In the genomic region with DNA sequence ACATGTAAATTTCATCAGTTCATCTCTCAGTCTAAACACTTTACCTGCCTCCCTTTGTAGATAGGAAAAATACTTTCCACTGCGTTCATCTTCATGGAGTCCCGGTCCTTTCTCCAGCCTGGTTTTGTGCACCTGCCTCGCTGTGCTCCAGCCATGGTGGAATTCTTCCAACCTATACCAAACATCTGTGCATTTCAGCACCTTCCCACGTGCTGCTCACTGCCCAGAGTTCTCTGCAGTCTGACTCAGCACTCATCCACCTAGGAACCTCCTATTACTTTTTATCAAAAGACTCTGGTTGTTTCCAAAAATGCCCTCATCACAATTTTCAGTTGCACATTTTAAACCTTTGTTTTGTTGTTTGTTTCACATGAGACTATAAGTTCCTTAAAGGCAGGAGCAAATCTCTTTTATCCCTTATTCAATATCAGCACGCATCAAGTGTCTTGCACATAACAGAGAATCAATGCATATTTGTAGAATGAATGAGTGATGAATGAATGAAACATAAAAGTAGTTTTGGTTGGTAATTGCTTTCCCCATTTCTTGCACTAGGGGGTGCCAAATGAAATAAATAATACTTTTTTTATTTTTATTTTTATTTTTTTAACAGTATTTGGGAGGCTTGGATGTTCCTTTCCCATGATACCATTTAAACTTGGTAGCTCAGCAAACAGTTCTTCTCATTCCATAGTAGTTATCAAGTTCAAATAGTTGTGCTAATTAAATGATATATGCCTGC, we compare ENCODE assay signal across 12 cellular contexts. TPM values are rescaled to one million over a fixed set of nuclear protein-coding genes. Genes with fewer than 3 reads are reported as not detected.
DNase-seq lines count a peak whose midpoint lies in the region; ATAC-seq, FAIRE-seq and TF ChIP-seq lines count a peak whose summit lies in the region.
"Had no signal": no experiment of that assay in that cellular context is flagged by ENCODE, and none has a peak within 500 bp of the region (broad histone marks: within the 10 kb centered on the region; RNA-seq: fewer than 3 reads in every experiment).

No MANE protein-coding gene starts in this region.

- no peak for FAIRE-seq in H1 (lab: Jason Lieb, UNC)

- H3K14ac ChIP-seq in H1 (ENCODE audit: insufficient read length), result no peak overlapping the region

- H3K79me1 ChIP-seq in H1 (ENCODE audit: low read depth, low read length), result no peaks in the 10 kb centered on the region

- H3K9me2 ChIP-seq in MM.1S (replicated peaks; ENCODE audit: insufficient read depth, low read length) (no peaks in the 10 kb centered on the region), neural cell (ENCODE audit: insufficient read depth, low read length) (no peaks in the 10 kb centered on the region)

- POLR2A ChIA-PET in H1 (lab: Charles Lee; ENCODE audit: partially characterized antibody), result no interaction called here

- H4K5ac ChIP-seq in H1 (ENCODE audit: insufficient read length, low read depth, low read length), result no peak overlapping the region

- TF ChIP-seq EP300 in H1 (IDR thresholded peaks at IDR 0.05; ENCODE audit: borderline replicate concordance in 1 of 2, low read depth in 2 of 2, low read length in 2 of 2), result no peak
- no peak for TF ChIP-seq EP300 in neural cell (conservative IDR thresholded peaks at IDR 0.05; ENCODE audit: poor library complexity, severe bottlenecking)

- H2BK20ac ChIP-seq in H1 (ENCODE audit: low read length), result no peak overlapping the region

- H3K36me3 ChIP-seq in MM.1S (replicated peaks; ENCODE audit: insufficient read depth, low read length), result no peaks in the 10 kb centered on the region
- H3K36me3 ChIP-seq in H1 (ENCODE audit: control insufficient read depth in 2 of 4, insufficient read depth in 4 of 4, low read length in 3 of 4), result no peaks in the 10 kb centered on the region
- no peaks in the 10 kb centered on the region for H3K36me3 ChIP-seq in neural cell (ENCODE audit: insufficient read depth, low read length)

- H3K27ac ChIP-seq in MM.1S (ENCODE audit: low read length), result no peak overlapping the region
- H3K27ac ChIP-seq in H1 (ENCODE audit: low read depth, low read length), result no peak overlapping the region
- H3K27ac ChIP-seq in neural cell (ENCODE audit: low read length), result no peak overlapping the region

- no peak overlapping the region for H2BK15ac ChIP-seq in H1 (ENCODE audit: low read length)

- H2BK12ac ChIP-seq in H1 (ENCODE audit: low read depth, low read length), result no peak overlapping the region

- no peak overlapping the region for H3K4ac ChIP-seq in H1 (replicated peaks; ENCODE audit: insufficient read length, low read depth, low read length)

- H3K27me3 ChIP-seq in MM.1S (replicated peaks; ENCODE audit: insufficient read depth, low read length) (no peaks in the 10 kb centered on the region), H1 (replicated peaks in 1 of 4; ENCODE audit: control insufficient read depth in 3 of 4, extremely low read depth in 1 of 4, insufficient read depth in 3 of 4, low read length in 3 of 4) (no peaks in the 10 kb centered on the region), neural cell (ENCODE audit: insufficient read depth, low read depth, low read length) (no peaks in the 10 kb centered on the region)

- DNase-seq in AG09319 (ENCODE audit: extremely low read depth, low read depth) (no peak), MM.1S (no peak), H1 (ENCODE audit: low read depth in 1 of 2, low spot score in 2 of 2) (no peak), T-helper 1 cell (no peak)
- no peak for DNase-seq in activated naive CD4-positive, alpha-beta T cell treated with anti-CD3 and anti-CD28 coated beads for 36 hours
- DNase-seq: amniotic stem cell, KBM-7, T-helper 2 cell had no signal

- no peak overlapping the region for H3K27ac Mint-ChIP-seq in activated naive CD4-positive, alpha-beta T cell treated with anti-CD3 and anti-CD28 coated beads for 36 hours
- H3K27ac Mint-ChIP-seq: stimulated activated naive CD8-positive, alpha-beta T cell treated with anti-CD3 and anti-CD28 coated beads, Interleukin-15, Interleukin-2, amounts not matched to agents 100 ng/mL and 50 ng/mL, for 24 hours had no signal

- ATAC-seq in GM21526 (IDR thresholded peaks at IDR 0.05; ENCODE audit: low FRiP score, unreplicated experiment) (no peak), GM18858 (IDR thresholded peaks at IDR 0.05; ENCODE audit: unreplicated experiment) (no peak)

- no peak overlapping the region for H4K8ac ChIP-seq in H1 (ENCODE audit: extremely low read depth, insufficient read depth, low read length)

- H3K23me2 ChIP-seq in H1 (ENCODE audit: low read depth, low read length), result no peaks in the 10 kb centered on the region

- H2AK5ac ChIP-seq in H1 (ENCODE audit: low read depth, low read length), result no peak overlapping the region

- no peaks in the 10 kb centered on the region for H3K4me1 Mint-ChIP-seq in activated naive CD4-positive, alpha-beta T cell treated with anti-CD3 and anti-CD28 coated beads for 36 hours (ENCODE audit: low read depth)

- H3K79me2 ChIP-seq in MM.1S (ENCODE audit: low read length) (no peaks in the 10 kb centered on the region), H1 (ENCODE audit: control insufficient read depth in 1 of 2, insufficient read depth in 2 of 2, low read length in 2 of 2) (no peaks in the 10 kb centered on the region), neural cell (replicated peaks; ENCODE audit: insufficient read depth, low read length) (no peaks in the 10 kb centered on the region)

- intact Hi-C loops in activated naive CD4-positive, alpha-beta T cell treated with anti-CD3 and anti-CD28 coated beads for 36 hours (cut with micrococcal nuclease), result no loop called here

- no peak overlapping the region for H2BK120ac ChIP-seq in H1 (replicated peaks; ENCODE audit: low read depth, low read length)

- no peak overlapping the region for H3K23ac ChIP-seq in H1 (ENCODE audit: insufficient read length)

- no peak for TF ChIP-seq POLR2A in H1 (IDR thresholded peaks at IDR 0.05; ENCODE audit: control extremely low read depth in 1 of 2, low read depth in 2 of 2, low read length in 2 of 2)

- no peak overlapping the region for H3K4me3 ChIP-seq in MM.1S (ENCODE audit: low read length)
- H3K4me3 ChIP-seq in H1 (ENCODE audit: extremely low read depth in 1 of 4, insufficient read depth in 2 of 4, low read depth in 3 of 4, low read length in 4 of 4), result no peak overlapping the region
- no peak overlapping the region for H3K4me3 ChIP-seq in neural cell (ENCODE audit: low read length)

- H3K9me3 ChIP-seq in MM.1S (replicated peaks; ENCODE audit: insufficient read depth, low read length), result no peaks in the 10 kb centered on the region
- no peaks in the 10 kb centered on the region for H3K9me3 ChIP-seq in H1 (ENCODE audit: insufficient read depth in 2 of 2, low read depth in 1 of 2, low read length in 1 of 2)
- H3K9me3 ChIP-seq in neural cell (ENCODE audit: low read length), result no peaks in the 10 kb centered on the region

- no peaks in the 10 kb centered on the region for H3K9me3 Mint-ChIP-seq in activated naive CD4-positive, alpha-beta T cell treated with anti-CD3 and anti-CD28 coated beads for 36 hours
- H3K9me3 Mint-ChIP-seq: stimulated activated naive CD8-positive, alpha-beta T cell treated with anti-CD3 and anti-CD28 coated beads, Interleukin-15, Interleukin-2, amounts not matched to agents 100 ng/mL and 50 ng/mL, for 24 hours had no signal

- TF ChIP-seq CTCF in AG09319 (IDR thresholded peaks at IDR 0.05; ENCODE audit: low read depth, low read length), result peak; percentile 37
- peak; percentile 26 for TF ChIP-seq CTCF in MM.1S (IDR thresholded peaks at IDR 0.05; ENCODE audit: low read length)
- peak in 1 of 3 experiments; percentile 16; a peak in 2 of 4 replicates for TF ChIP-seq CTCF in H1 (IDR thresholded peaks at IDR 0.05; ENCODE audit: control extremely low read depth in 1 of 3, insufficient read depth in 1 of 3, low read depth in 1 of 3, low read length in 3 of 3)
- TF ChIP-seq CTCF in neural cell (IDR thresholded peaks at IDR 0.05; ENCODE audit: poor library complexity, severe bottlenecking), result no peak

- WGBS in H1 (ENCODE audit: extremely low coverage in 1 of 2, insufficient coverage in 1 of 2, insufficient read length in 1 of 2, insufficient replicate concordance in 2 of 2, low coverage in 1 of 2, low lambda C conversion rate in 2 of 2, missing lambda C conversion rate in 1 of 2), 2 experiments, result 68% methylated on average over 5 of the region's 5 CpGs; no CpG with 5 or more reads in 1 of the 2 experiments

- no peak overlapping the region for H2AFZ ChIP-seq in MM.1S (ENCODE audit: low read length)
- no peak overlapping the region for H2AFZ ChIP-seq in H1 (ENCODE audit: low read length)
- no peak overlapping the region for H2AFZ ChIP-seq in neural cell (ENCODE audit: low read depth, low read length)

- H3K4me1 ChIP-seq in MM.1S (ENCODE audit: low read length) (no peaks in the 10 kb centered on the region), H1 (replicated peaks in 1 of 4; ENCODE audit: control insufficient read depth in 3 of 4, insufficient read depth in 4 of 4, low read length in 3 of 4) (no peaks in the 10 kb centered on the region)

- no peak overlapping the region for H3K4me3 Mint-ChIP-seq in activated naive CD4-positive, alpha-beta T cell treated with anti-CD3 and anti-CD28 coated beads for 36 hours
- H3K4me3 Mint-ChIP-seq: stimulated activated naive CD8-positive, alpha-beta T cell treated with anti-CD3 and anti-CD28 coated beads, Interleukin-15, Interleukin-2, amounts not matched to agents 100 ng/mL and 50 ng/mL, for 24 hours had no signal

- TF ChIP-seq RAD21 in H1 (IDR thresholded peaks at IDR 0.05 in 1 of 2, conservative IDR thresholded peaks at IDR 0.05 in 1 of 2; ENCODE audit: low read depth in 2 of 2, low read length in 2 of 2) (peak; percentile 0 to 29; a peak in 2 of 4 replicates), neural cell (conservative IDR thresholded peaks at IDR 0.05) (no peak)

- no peak overlapping the region for H3K56ac ChIP-seq in H1 (replicated peaks; ENCODE audit: insufficient read length, low read depth, low read length)

- CTCF ChIA-PET in H1 (lab: Charles Lee; ENCODE audit: partially characterized antibody), result interaction anchor here (1.0 to 1.7 kb wide), 13 partner anchors 9 to 308 kb away, joined by 3 to 8 read pairs (median 3); no protein-coding TSS in a partner anchor
- CTCF ChIA-PET in activated naive CD4-positive, alpha-beta T cell treated with anti-CD3 and anti-CD28 coated beads for 36 hours (lab: Charles Lee), result no interaction called here

- no peak overlapping the region for H3K9ac ChIP-seq in MM.1S (ENCODE audit: low read length)
- H3K9ac ChIP-seq in H1 (replicated peaks in 1 of 4; ENCODE audit: extremely low read depth in 1 of 4, low read depth in 3 of 4, low read length in 3 of 4), result no peak overlapping the region
- H3K9ac ChIP-seq in neural cell (ENCODE audit: low read length), result no peak overlapping the region

- no peaks in the 10 kb centered on the region for H4K20me1 ChIP-seq in MM.1S (ENCODE audit: insufficient read depth, low read length)
- H4K20me1 ChIP-seq in H1 (replicated peaks in 1 of 2; ENCODE audit: control insufficient read depth in 1 of 2, insufficient read depth in 2 of 2, low read length in 2 of 2), result no peaks in the 10 kb centered on the region
- H4K20me1 ChIP-seq in neural cell (ENCODE audit: insufficient read depth), result no peaks in the 10 kb centered on the region

- no peak overlapping the region for H3K18ac ChIP-seq in H1 (ENCODE audit: extremely low read depth, low read length)

- no peak overlapping the region for H2BK5ac ChIP-seq in H1 (ENCODE audit: low read depth, low read length)

- no peaks in the 10 kb centered on the region for H3K36me3 Mint-ChIP-seq in activated naive CD4-positive, alpha-beta T cell treated with anti-CD3 and anti-CD28 coated beads for 36 hours (ENCODE audit: low read depth)

- H3K27me3 Mint-ChIP-seq in activated naive CD4-positive, alpha-beta T cell treated with anti-CD3 and anti-CD28 coated beads for 36 hours (ENCODE audit: low read depth), result no peaks in the 10 kb centered on the region
- H3K27me3 Mint-ChIP-seq: stimulated activated naive CD8-positive, alpha-beta T cell treated with anti-CD3 and anti-CD28 coated beads, Interleukin-15, Interleukin-2, amounts not matched to agents 100 ng/mL and 50 ng/mL, for 24 hours had no signal

- H3K4me2 ChIP-seq in MM.1S (ENCODE audit: low read depth, low read length) (no peak overlapping the region), H1 (ENCODE audit: insufficient read depth in 1 of 2, low read depth in 2 of 2, low read length in 2 of 2) (no peak overlapping the region), neural cell (ENCODE audit: low read length) (no peak overlapping the region)

- no peak overlapping the region for H4K91ac ChIP-seq in H1 (replicated peaks; ENCODE audit: insufficient read length, low read length)

- H3F3A ChIP-seq in MM.1S (ENCODE audit: insufficient read depth, low read length), result no peaks in the 10 kb centered on the region
- H3F3A ChIP-seq in neural cell (ENCODE audit: insufficient read depth, low read length, poor library complexity, severe bottlenecking), result no peaks in the 10 kb centered on the region

RNA-seq across cellular contexts. Expression of a gene that starts 30.2 kb away (rescaled TPM):
- total RNA-seq in H1 (2021; fragmentation: NEBNext Ultra II Directional; extraction: Animal tissue kit (Norgen Biotek cat#: 25700)), result 0.36 and 0.41 TPM in 2 replicates
- 0.13 and 0.20 TPM in 2 replicates for polyA plus RNA-seq in H1 (2011; rRNA removed)
- polyA plus RNA-seq in H1 (2011; cell fraction: cytosol; rRNA removed), result 0.27 TPM
- 0.41 TPM for polyA plus RNA-seq in H1 (2011; cell fraction: nucleus; rRNA removed)
- polyA plus RNA-seq in H1 (2012, experiment 1 of 2), result 0.32 to 0.50 TPM (median 0.38 TPM) in 4 replicates
- polyA plus RNA-seq in H1 (2012, experiment 2 of 2), result 0.28 TPM
- 0.36 TPM for polyA plus RNA-seq in H1 (2013, experiment 1 of 2)
- 0.29 TPM for polyA plus RNA-seq in H1 (2013, experiment 2 of 2)
- 1.1 and 1.2 TPM in 2 replicates for polyA minus RNA-seq in H1 (2011; rRNA and poly(A)+ RNA removed)
- 1.0 TPM for polyA minus RNA-seq in H1 (2011; cell fraction: cytosol; rRNA and poly(A)+ RNA removed)
- polyA minus RNA-seq in H1 (2011; cell fraction: nucleus; rRNA and poly(A)+ RNA removed), result 1.9 TPM
- polyA plus RNA-seq in neural cell, result 0.32 and 1.2 TPM in 2 replicates
- 1.5 and 3.2 TPM in 2 replicates for polyA minus RNA-seq in neural cell
- total RNA-seq in activated naive CD4-positive, alpha-beta T cell treated with anti-CD3 and anti-CD28 coated beads for 36 hours, result not detected
